Comparison of ENCODE assay signal across 21 cellular contexts in genomic region chr1:53080769-53081168, GRCh38. TPM values are rescaled to one million over a fixed set of nuclear protein-coding genes. Genes with fewer than 3 reads are reported as not detected.
A peak's percentile ranks its signal among the peaks of the same experiment; 100 is the strongest.
DNase-seq lines count a peak whose midpoint lies in the region; ATAC-seq and TF ChIP-seq lines count a peak whose summit lies in the region.
"Had no signal": no experiment of that assay in that cellular context is flagged by ENCODE, and none has a peak within 500 bp of the region (broad histone marks: within the 10 kb centered on the region; RNA-seq: fewer than 3 reads in every experiment).

No MANE protein-coding gene starts in this region.

- H3K4me1 Mint-ChIP-seq in chondrocyte (ENCODE audit: low read depth): no peaks in the 10 kb centered on the region

- no peak overlapping the region for H3K4me3 ChIP-seq in foreskin fibroblast (ENCODE audit: low read depth in 1 of 2, low read length in 2 of 2)
- H3K4me3 ChIP-seq: BLaER1, GM23248, HAP-1, MG63 had no signal

- H3K27ac Mint-ChIP-seq in chondrocyte (ENCODE audit: unreplicated experiment): no peak overlapping the region
- H3K27ac Mint-ChIP-seq: CD4-positive, CD25-positive, alpha-beta regulatory T cell had no signal

- intact Hi-C loops in left ventricle myocardium superior (cut with micrococcal nuclease) (no loop called here), cardiac septum (cut with DNase I) (no loop called here), posterior vena cava (cut with DNase I) (no loop called here)

- no peaks in the 10 kb centered on the region for H3K9me3 Mint-ChIP-seq in chondrocyte (ENCODE audit: low read depth)
- H3K9me3 Mint-ChIP-seq: CD4-positive, CD25-positive, alpha-beta regulatory T cell had no signal

- peak; percentile 13 for DNase-seq in left ventricle myocardium superior
- DNase-seq in cardiac septum (ENCODE audit: low spot score): no peak
- peak; percentile 85 for DNase-seq in chondrocyte (ENCODE audit: low spot score)
- peak; percentile 77 for DNase-seq in posterior vena cava (ENCODE audit: low spot score)
- DNase-seq in foreskin fibroblast: no peak
- no peak for DNase-seq in activated CD4-positive, alpha-beta T cell treated with anti-CD3 and anti-CD28 coated beads, Interleukin-2, amount 50 U/mL, for 1 hour
- DNase-seq in NAMALWA (ENCODE audit: low spot score): no peak
- DNase-seq: CD4-positive, CD25-positive, alpha-beta regulatory T cell; GM23248; KG1; MG63; NCI-H1694; NCI-H2029 treated with DMSO at 0.1 percent for 48 hours; NCI-H2227 treated with DMSO at 0.1 percent for 48 hours; NCI-H526 treated with DMSO at 0.1 percent for 48 hours; RPMI8226; SIG-M5; SK-N-SH had no signal

- TF ChIP-seq CTCF in chondrocyte (IDR thresholded peaks at IDR 0.05) (no peak), foreskin fibroblast (IDR thresholded peaks at IDR 0.05; ENCODE audit: low read depth, low read length) (no peak)

- ATAC-seq in left ventricle myocardium superior: no peak

- no peaks in the 10 kb centered on the region for H3K27me3 Mint-ChIP-seq in chondrocyte (ENCODE audit: low read depth)
- H3K27me3 Mint-ChIP-seq: CD4-positive, CD25-positive, alpha-beta regulatory T cell had no signal

- peaks cover 7% of the 10 kb centered on the region for H3K36me3 Mint-ChIP-seq in chondrocyte (ENCODE audit: low read depth)
- H3K36me3 Mint-ChIP-seq: CD4-positive, CD25-positive, alpha-beta regulatory T cell had no signal

- H3K4me3 Mint-ChIP-seq in chondrocyte (ENCODE audit: unreplicated experiment): no peak overlapping the region
- H3K4me3 Mint-ChIP-seq: CD4-positive, CD25-positive, alpha-beta regulatory T cell had no signal

RNA-seq across cellular contexts. Expression of gene PODN, which starts 18.8 kb away (rescaled TPM):
- 19.4 TPM for total RNA-seq in left ventricle myocardium superior
- 19.4 TPM for total RNA-seq in cardiac septum
- total RNA-seq in chondrocyte: 4.1 to 9.3 TPM (median 9.2 TPM) in 3 replicates
- total RNA-seq in posterior vena cava: 100 to 1,000 TPM; 155 to 285 TPM
- total RNA-seq: CD4-positive, CD25-positive, alpha-beta regulatory T cell; NCI-H460 had no signal

Comparison
In these comparisons a context has a peak if more than half of its experiments do, and no peak if none do; other contexts are left out.
1. DNase-seq: peak in left ventricle myocardium superior (single experiment), chondrocyte (single experiment) and posterior vena cava (single experiment); none in cardiac septum (single experiment), foreskin fibroblast (0 of 2), activated CD4-positive, alpha-beta T cell treated with anti-CD3 and anti-CD28 coated beads, Interleukin-2, amount 50 U/mL, for 1 hour (single experiment) and NAMALWA (single experiment).